Comparison of ENCODE assay signal across 7 cellular contexts in genomic region chr5:173888473-173889135, GRCh38. TPM values are rescaled to one million over a fixed set of nuclear protein-coding genes. Genes with fewer than 3 reads are reported as not detected.
DNase-seq lines count a peak whose midpoint lies in the region; ATAC-seq, FAIRE-seq and TF ChIP-seq lines count a peak whose summit lies in the region.

No MANE protein-coding gene starts in this region.

- no peak for DNase-seq in GM12864 (ENCODE audit: low read depth)
- DNase-seq in PC-9: no peak
- DNase-seq in mesendoderm: peak; percentile 26
- peak; percentile 14 for DNase-seq in urothelium cell line (ENCODE audit: low spot score)
- DNase-seq in stimulated activated CD8-positive, alpha-beta memory T cell treated with anti-CD3 and anti-CD28 coated beads, Interleukin-4, amount 100 ng/mL, for 48 hours: no peak

- H3K9me2 ChIP-seq in PC-9 (ENCODE audit: insufficient read depth): no peaks in the 10 kb centered on the region

- H3K79me2 ChIP-seq in PC-9 (ENCODE audit: low read depth) (peaks cover 42% of the 10 kb centered on the region; the same call in 1 of the 2 replicates), mesendoderm (ENCODE audit: control insufficient read depth, insufficient read depth, low read length) (no peaks in the 10 kb centered on the region)

- H3K27ac ChIP-seq in PC-9 (no peak overlapping the region), cingulate gyrus (ENCODE audit: low read depth, low read length) (peak overlapping the region; percentile 69), mesendoderm (ENCODE audit: low read depth, low read length) (no peak overlapping the region)

- no peak overlapping the region for H3K4ac ChIP-seq in mesendoderm (ENCODE audit: low read depth, low read length)

- FAIRE-seq in urothelium cell line (lab: Jason Lieb, UNC): no peak

- H2AFZ ChIP-seq in PC-9: peak overlapping the region; percentile 72

- no peaks in the 10 kb centered on the region for H4K20me1 ChIP-seq in PC-9 (ENCODE audit: insufficient read depth)

- no peak overlapping the region for H2BK5ac ChIP-seq in mesendoderm (ENCODE audit: low read length)

- H2BK120ac ChIP-seq in mesendoderm (ENCODE audit: low read depth, low read length): no peak overlapping the region

- intact Hi-C loops in PC-9 (cut with micrococcal nuclease; ENCODE audit: unreplicated experiment): loop anchor here (1.0 to 5.0 kb wide), 5 partner anchors 30 to 1316 kb away; partner anchors contain the start of gene STC2

- POLR2A ChIA-PET in PC-9 (lab: Charles Lee; ENCODE audit: unreplicated experiment): interaction anchor here (0.6 to 1.1 kb wide), 6 partner anchors 43 to 421 kb away, joined by 3 to 12 read pairs (median 5); no protein-coding TSS in a partner anchor

- no peak overlapping the region for H4K5ac ChIP-seq in mesendoderm (ENCODE audit: low read length)

- H3K79me1 ChIP-seq in mesendoderm (ENCODE audit: low read length): no peaks in the 10 kb centered on the region

- H3K4me3 ChIP-seq in GM12864 (ENCODE audit: low read depth, low read length): peak overlapping the region; percentile 88
- H3K4me3 ChIP-seq in PC-9: peak overlapping the region; percentile 86
- peak overlapping the region; percentile 60 for H3K4me3 ChIP-seq in mesendoderm (ENCODE audit: low read length)

- no peaks in the 10 kb centered on the region for H3K27me3 ChIP-seq in PC-9 (ENCODE audit: insufficient read depth, low read depth)
- H3K27me3 ChIP-seq in mesendoderm (ENCODE audit: insufficient read depth, low read length, poor library complexity): no peaks in the 10 kb centered on the region

- ATAC-seq in GM21576 (IDR thresholded peaks at IDR 0.05; ENCODE audit: unreplicated experiment): no peak

- CTCF ChIA-PET in PC-9 (lab: Charles Lee): interaction anchor here (0.9 kb wide), 1 partner anchor 85 kb away, joined by 4 read pairs; no protein-coding TSS in a partner anchor

- TSS peak; percentile 53 for BruUV-seq in PC-9 (replicated peaks; lab: Mats Ljungman, UMichigan)

- no peak overlapping the region for H3K18ac ChIP-seq in mesendoderm (ENCODE audit: low read length)

- H3K23ac ChIP-seq in mesendoderm (ENCODE audit: low read length): no peak overlapping the region

- peak overlapping the region; percentile 53 for H3K9ac ChIP-seq in mesendoderm (ENCODE audit: low read length)

- H2BK15ac ChIP-seq in mesendoderm (replicated peaks; ENCODE audit: low read depth): no peak overlapping the region

- no CpG with 5 or more reads among the region's 37 CpGs for WGBS in mesendoderm (ENCODE audit: extremely low coverage, insufficient coverage, low lambda C conversion rate)

- H3K4me2 ChIP-seq in PC-9 (peak overlapping the region; percentile 89), mesendoderm (ENCODE audit: low read length) (peak overlapping the region; percentile 42)

- 0 out of 2 replicates have a peak, but pooled peaks cover 11% of the 10 kb centered on the region for H3F3A ChIP-seq in PC-9 (ENCODE audit: insufficient read depth, low read depth)

- H3K4me1 ChIP-seq in PC-9 (replicated peaks; ENCODE audit: insufficient read depth): peaks cover 72% of the 10 kb centered on the region
- peaks cover 1% of the 10 kb centered on the region for H3K4me1 ChIP-seq in mesendoderm (ENCODE audit: control insufficient read depth, low read depth, low read length)

- no peak overlapping the region for H2AK5ac ChIP-seq in mesendoderm (ENCODE audit: low read length)

- H3K36me3 ChIP-seq in PC-9 (ENCODE audit: low read depth) (no peaks in the 10 kb centered on the region), mesendoderm (ENCODE audit: control insufficient read depth, insufficient read depth, low read length) (no peaks in the 10 kb centered on the region)

- no peak for TF ChIP-seq CTCF in GM12864 (IDR thresholded peaks at IDR 0.05; ENCODE audit: low read depth, low read length, missing control alignments)
- no peak for TF ChIP-seq CTCF in PC-9 (conservative IDR thresholded peaks at IDR 0.05)

- H3K9me3 ChIP-seq in PC-9 (ENCODE audit: insufficient read depth, low read depth): no peaks in the 10 kb centered on the region

- peak overlapping the region; percentile 47 for H3K56ac ChIP-seq in mesendoderm (ENCODE audit: low read length)

- no peak overlapping the region for H4K8ac ChIP-seq in mesendoderm (ENCODE audit: low read depth, low read length)

RNA-seq across cellular contexts. Expression of gene CPEB4, which starts 0.5 kb away (rescaled TPM):
- total RNA-seq in PC-9 (2021): 11.6 and 15.4 TPM in 2 replicates
- 2.4 TPM for polyA plus RNA-seq in mesendoderm (2013, experiment 1 of 2)
- polyA plus RNA-seq in mesendoderm (2013, experiment 2 of 2): 2.4 TPM

Comparison
In these comparisons a context has a peak if more than half of its experiments do, and no peak if none do; other contexts are left out.
1. DNase-seq: peak in mesendoderm (single experiment) and urothelium cell line (single experiment); none in GM12864 (single experiment), PC-9 (0 of 2) and stimulated activated CD8-positive, alpha-beta memory T cell treated with anti-CD3 and anti-CD28 coated beads, Interleukin-4, amount 100 ng/mL, for 48 hours (single experiment).
2. Peak in every context shown above with its lines, with median percentiles within 50 percentile points of each other: H3K4me3 ChIP-seq.